25 cellular contexts compared by ENCODE assay signal in genomic region chr11:27545946-27546345, GRCh38. TPM values are rescaled to one million over a fixed set of nuclear protein-coding genes. Genes with fewer than 3 reads are reported as not detected.
DNase-seq lines count a peak whose midpoint lies in the region; ATAC-seq and TF ChIP-seq lines count a peak whose summit lies in the region.
"Had no signal": no experiment of that assay in that cellular context is flagged by ENCODE, and none has a peak within 500 bp of the region (broad histone marks: within the 10 kb centered on the region; RNA-seq: fewer than 3 reads in every experiment).

No MANE protein-coding gene starts in this region.

- no peak overlapping the region for H3K14ac ChIP-seq in neuronal stem cell (ENCODE audit: low read length)

- no peak for TF ChIP-seq POLR2A in NB4 (IDR thresholded peaks at IDR 0.05; ENCODE audit: extremely low read depth, insufficient read length)

- H3K27me3 ChIP-seq in neuronal stem cell (ENCODE audit: control insufficient read depth in 3 of 3, insufficient read depth in 3 of 3, low read depth in 1 of 3, low read length in 3 of 3), result no peaks in the 10 kb centered on the region
- no peaks in the 10 kb centered on the region for H3K27me3 ChIP-seq in ascending aorta
- H3K27me3 ChIP-seq: dorsolateral prefrontal cortex, transverse colon had no signal

- ATAC-seq in GM18520 (IDR thresholded peaks at IDR 0.05; ENCODE audit: unreplicated experiment), result no peak
- ATAC-seq: activated naive CD4-positive, alpha-beta T cell treated with anti-CD3 and anti-CD28 coated beads, Interleukin-2, amount 50 U/mL, for 72 hours; activated T-helper 17 cell treated with anti-CD3 and anti-CD28 coated beads, Interleukin-2, amount 50 U/mL, for 72 hours had no signal

- H3K36me3 ChIP-seq in neuronal stem cell (replicated peaks in 1 of 2; ENCODE audit: control insufficient read depth in 2 of 2, insufficient read depth in 2 of 2, low read length in 2 of 2) (no peaks in the 10 kb centered on the region), ascending aorta (peaks cover 0 to 3% of the 10 kb centered on the region in 2 donors)
- H3K36me3 ChIP-seq: transverse colon had no signal

- H3K4me1 ChIP-seq in neuronal stem cell (ENCODE audit: control insufficient read depth in 2 of 2, insufficient read depth in 1 of 2, low read depth in 1 of 2, low read length in 2 of 2) (peaks cover 0 to 2% of the 10 kb centered on the region in 2 donors), ascending aorta (no peaks in the 10 kb centered on the region)
- H3K4me1 ChIP-seq: psoas muscle, transverse colon had no signal

- H3K9me3 ChIP-seq in neuronal stem cell (replicated peaks in 1 of 2; ENCODE audit: control insufficient read depth in 2 of 2, insufficient read depth in 1 of 2, low read depth in 1 of 2, low read length in 2 of 2) (peaks cover 0 to 3% of the 10 kb centered on the region in 2 donors), ascending aorta (no peaks in the 10 kb centered on the region)
- H3K9me3 ChIP-seq: psoas muscle, transverse colon had no signal

- H4K91ac ChIP-seq in neuronal stem cell (ENCODE audit: low read depth, low read length, poor library complexity), result no peak overlapping the region

- no peak overlapping the region for H3K4me2 ChIP-seq in neuronal stem cell (ENCODE audit: insufficient read depth, low read length, poor library complexity, severe bottlenecking)

- TF ChIP-seq CTCF in NB4 (IDR thresholded peaks at IDR 0.05; ENCODE audit: low read depth, low read length) (no peak), coronary artery (IDR thresholded peaks at IDR 0.05) (no peak), ascending aorta (IDR thresholded peaks at IDR 0.05) (no peak)

- no peak overlapping the region for H3K4ac ChIP-seq in neuronal stem cell (ENCODE audit: low read length)

- no peaks in the 10 kb centered on the region for H3K79me1 ChIP-seq in neuronal stem cell (ENCODE audit: low read depth, low read length)

- peak; percentile 62 for DNase-seq in NCI-H748 (lab: John Stamatoyannopoulos, UW; ENCODE audit: unreplicated experiment)
- DNase-seq in NCI-H748 treated with DMSO at 0.1 percent for 48 hours (lab: John Stamatoyannopoulos, UW), result no peak
- peak; percentile 2 for DNase-seq in NB4 (ENCODE audit: low read depth)
- peak; percentile 6 for DNase-seq in OCI-M1 (lab: John Stamatoyannopoulos, UW)
- DNase-seq in neuronal stem cell (ENCODE audit: low spot score), result no peak
- DNase-seq in coronary artery (ENCODE audit: low spot score), result no peak
- DNase-seq in ascending aorta (ENCODE audit: low spot score in 2 of 2), result no peak
- DNase-seq: activated B cell treated with CpG ODN at 0.5 μM for 24 hours; activated CD4-positive, alpha-beta memory T cell treated with anti-CD3 and anti-CD28 coated beads for 36 hours; activated CD8-positive, alpha-beta memory T cell treated with anti-CD3 and anti-CD28 coated beads, Interleukin-2, amount 50 U/mL, for 48 hours; aorta; CD8-positive, alpha-beta memory T cell; DMS53; dorsolateral prefrontal cortex; glutamatergic neuron; mesenchymal stem cell; NCI-H2081; nucleus accumbens; psoas muscle; transverse colon had no signal

- intact Hi-C loops in ascending aorta (cut with DNase I), result no loop called here

- no peak overlapping the region for H3K9ac ChIP-seq in neuronal stem cell (ENCODE audit: low read depth, low read length, poor library complexity)

- H2BK120ac ChIP-seq in neuronal stem cell (ENCODE audit: low read depth, low read length), result no peak overlapping the region

- H3K4me3 ChIP-seq in NB4 (ENCODE audit: low read depth, low read length), result no peak overlapping the region
- H3K4me3 ChIP-seq in neuronal stem cell (ENCODE audit: low read length in 2 of 2), result no peak overlapping the region
- H3K4me3 ChIP-seq in coronary artery, result no peak overlapping the region
- H3K4me3 ChIP-seq in ascending aorta, result no peak overlapping the region
- H3K4me3 ChIP-seq: dorsolateral prefrontal cortex, psoas muscle, SK-N-MC, transverse colon had no signal

- H2BK15ac ChIP-seq in neuronal stem cell (ENCODE audit: low read length), result no peak overlapping the region

- H3K18ac ChIP-seq in neuronal stem cell (ENCODE audit: low read length), result peak overlapping the region; percentile 3

- H2AFZ ChIP-seq in neuronal stem cell (ENCODE audit: low read length), result no peak overlapping the region

- no peak overlapping the region for H2BK5ac ChIP-seq in neuronal stem cell (ENCODE audit: low read length)

- H3K27ac ChIP-seq in neuronal stem cell (replicated peaks; ENCODE audit: low read length) (no peak overlapping the region), coronary artery (no peak overlapping the region), ascending aorta (no peak overlapping the region)
- H3K27ac ChIP-seq: dorsolateral prefrontal cortex, psoas muscle, RWPE1, SK-N-MC, transverse colon had no signal

- no peak overlapping the region for H2BK12ac ChIP-seq in neuronal stem cell (ENCODE audit: low read length)

- no peak overlapping the region for H2AK5ac ChIP-seq in neuronal stem cell (ENCODE audit: low read depth, low read length)

- no peak overlapping the region for H3K23ac ChIP-seq in neuronal stem cell (ENCODE audit: low read depth, low read length, poor library complexity)

- no peak overlapping the region for H4K8ac ChIP-seq in neuronal stem cell (ENCODE audit: low read depth, low read length)

RNA-seq across cellular contexts. Expression of gene LIN7C, which starts 39.4 kb away (rescaled TPM):
- 25.5 TPM for polyA plus RNA-seq in neuronal stem cell (2013, experiment 1 of 2)
- polyA plus RNA-seq in neuronal stem cell (2013, experiment 2 of 2), result 27.7 TPM
- total RNA-seq in ascending aorta, result 15.1 TPM

Comparison
In these comparisons a context has a peak if more than half of its experiments do, and no peak if none do; other contexts are left out.
1. DNase-seq: peak in NCI-H748 (single experiment), NB4 (single experiment) and OCI-M1 (single experiment); none in NCI-H748 treated with DMSO at 0.1 percent for 48 hours (single experiment), neuronal stem cell (single experiment), coronary artery (single experiment) and ascending aorta (0 of 2).